Comparison of ENCODE assay signal across 15 cellular contexts in genomic region chr11:114187173-114187572, GRCh38.
DNase-seq lines count a peak whose midpoint lies in the region; ATAC-seq and TF ChIP-seq lines count a peak whose summit lies in the region.
"Had no signal": no experiment of that assay in that cellular context is flagged by ENCODE, and none has a peak within 500 bp of the region (broad histone marks: within the 10 kb centered on the region; RNA-seq: fewer than 3 reads in every experiment).

No MANE protein-coding gene starts in this region.

- H3K27me3 Mint-ChIP-seq in WTC11 (ENCODE audit: low read depth): peaks cover 6% of the 10 kb centered on the region; the same call in 1 of the 2 replicates
- H3K27me3 Mint-ChIP-seq: activated naive CD4-positive, alpha-beta T cell treated with anti-CD3 and anti-CD28 coated beads, Interleukin-2, amount 50 U/mL, for 24 hours had no signal

- in situ Hi-C loops in brain microvascular endothelial cell (cut with HindIII; ENCODE audit: low pct_ligation_motif_present, low sequenced_read_pairs): no loop called here

- no peaks in the 10 kb centered on the region for H3K27me3 ChIP-seq in ascending aorta
- H3K27me3 ChIP-seq in psoas muscle (ENCODE audit: insufficient read depth in 3 of 3, low read length in 2 of 3): no peaks in the 10 kb centered on the region
- H3K27me3 ChIP-seq in vagina: no peaks in the 10 kb centered on the region
- H3K27me3 ChIP-seq in brain microvascular endothelial cell (replicated peaks): peaks cover 4% of the 10 kb centered on the region
- H3K27me3 ChIP-seq: BE2C, ovary had no signal

- H3K9me3 ChIP-seq in ascending aorta: no peaks in the 10 kb centered on the region
- peaks cover 4% of the 10 kb centered on the region for H3K9me3 ChIP-seq in psoas muscle
- no peaks in the 10 kb centered on the region for H3K9me3 ChIP-seq in vagina
- H3K9me3 ChIP-seq: BE2C, ovary had no signal

- H3K27ac ChIP-seq in ascending aorta: peak overlapping the region; percentile 86 to 99
- peak overlapping the region; percentile 99 for H3K27ac ChIP-seq in psoas muscle
- H3K27ac ChIP-seq in vagina: no peak overlapping the region
- no peak overlapping the region for H3K27ac ChIP-seq in brain microvascular endothelial cell
- H3K27ac ChIP-seq: foreskin keratinocyte, ovary had no signal

- no peak overlapping the region for H3K4me3 Mint-ChIP-seq in WTC11
- H3K4me3 Mint-ChIP-seq: activated naive CD4-positive, alpha-beta T cell treated with anti-CD3 and anti-CD28 coated beads, Interleukin-2, amount 50 U/mL, for 24 hours had no signal

- DNase-seq in GM12865 (ENCODE audit: low read depth): peak; percentile 15
- DNase-seq in ascending aorta (ENCODE audit: low spot score in 2 of 2): no peak
- peak in 1 of 2 donors; percentile 42 for DNase-seq in psoas muscle
- no peak for DNase-seq in vagina (ENCODE audit: extremely low spot score in 2 of 2)
- no peak for DNase-seq in brain microvascular endothelial cell
- no peak for DNase-seq in anterior cingulate cortex (lab: John Stamatoyannopoulos, UW)
- DNase-seq in WTC11 (ENCODE audit: low spot score): no peak
- DNase-seq: BE2C; central memory CD4-positive, alpha-beta T cell; foreskin keratinocyte; NCI-H2227 treated with DMSO at 0.1 percent for 48 hours; ovary; stimulated activated CD4-positive, alpha-beta T cell treated with anti-CD3 and anti-CD28 coated beads, Interleukin-12 subunit alpha, Interleukin-12 subunit beta, amount 100 ng/mL, for 4 hours had no signal

- H3K4me3 ChIP-seq in GM12865 (ENCODE audit: low read depth, low read length) (no peak overlapping the region), ascending aorta (no peak overlapping the region), psoas muscle (no peak overlapping the region), vagina (no peak overlapping the region), brain microvascular endothelial cell (ENCODE audit: low read depth, low read length) (no peak overlapping the region)
- H3K4me3 ChIP-seq: ovary had no signal

- ATAC-seq in GM21423 (IDR thresholded peaks at IDR 0.05; ENCODE audit: unreplicated experiment): peak; percentile 53
- ATAC-seq in psoas muscle: peak in 2 of 4 donors; percentile 7 to 19
- no peak for ATAC-seq in WTC11
- ATAC-seq: foreskin keratinocyte had no signal

- H3K36me3 ChIP-seq in ascending aorta: peaks cover 65 to 76% of the 10 kb centered on the region in 2 donors
- peaks cover 8 to 78% of the 10 kb centered on the region in 2 donors for H3K36me3 ChIP-seq in psoas muscle (ENCODE audit: insufficient read depth in 1 of 2, low read depth in 1 of 2)
- H3K36me3 ChIP-seq in vagina: peaks cover 0 to 49% of the 10 kb centered on the region in 2 donors
- H3K36me3 ChIP-seq in brain microvascular endothelial cell (replicated peaks): no peaks in the 10 kb centered on the region
- H3K36me3 ChIP-seq: BE2C, ovary had no signal

- peaks cover 2% of the 10 kb centered on the region; the same call in 1 of the 2 replicates for H3K36me3 Mint-ChIP-seq in WTC11
- H3K36me3 Mint-ChIP-seq: activated naive CD4-positive, alpha-beta T cell treated with anti-CD3 and anti-CD28 coated beads, Interleukin-2, amount 50 U/mL, for 24 hours had no signal

- no peak for TF ChIP-seq CTCF in GM12865 (IDR thresholded peaks at IDR 0.05; ENCODE audit: insufficient read depth, low read depth, low read length, missing control alignments)
- no peak for TF ChIP-seq CTCF in ascending aorta (IDR thresholded peaks at IDR 0.05)
- TF ChIP-seq CTCF in psoas muscle (IDR thresholded peaks at IDR 0.05): no peak
- no peak for TF ChIP-seq CTCF in vagina (IDR thresholded peaks at IDR 0.05)
- TF ChIP-seq CTCF in brain microvascular endothelial cell (IDR thresholded peaks at IDR 0.05; ENCODE audit: low read depth, low read length, missing control alignments): no peak
- TF ChIP-seq CTCF in WTC11 (IDR thresholded peaks at IDR 0.05): no peak

- CTCF ChIA-PET in WTC11 (lab: Charles Lee): interaction anchor here (1.5 kb wide), 1 partner anchor 74 kb away, joined by 4 read pairs; no protein-coding TSS in a partner anchor

- peaks cover 32% of the 10 kb centered on the region for H3K9me3 Mint-ChIP-seq in WTC11
- H3K9me3 Mint-ChIP-seq: activated naive CD4-positive, alpha-beta T cell treated with anti-CD3 and anti-CD28 coated beads, Interleukin-2, amount 50 U/mL, for 24 hours had no signal

- POLR2A ChIA-PET in WTC11 (lab: Charles Lee): no interaction called here

- peaks cover 15 to 38% of the 10 kb centered on the region in 2 donors for H3K4me1 ChIP-seq in ascending aorta
- peaks cover 51% of the 10 kb centered on the region for H3K4me1 ChIP-seq in psoas muscle
- H3K4me1 ChIP-seq in vagina: peaks cover 23% of the 10 kb centered on the region
- H3K4me1 ChIP-seq: BE2C, foreskin keratinocyte had no signal

- TF ChIP-seq POLR2A in vagina (IDR thresholded peaks at IDR 0.05): no peak

- 52 to 80% (median 56%) methylated on average over 7 of the region's 7 CpGs for WGBS in psoas muscle, 3 donors

- no peaks in the 10 kb centered on the region for H3K4me1 Mint-ChIP-seq in WTC11

- no peak overlapping the region for H3K27ac Mint-ChIP-seq in WTC11
- H3K27ac Mint-ChIP-seq: activated naive CD4-positive, alpha-beta T cell treated with anti-CD3 and anti-CD28 coated beads, Interleukin-2, amount 50 U/mL, for 24 hours had no signal

- intact Hi-C loops in ascending aorta (cut with DNase I): no loop called here
- intact Hi-C loops in psoas muscle (cut with DNase I): no loop called here
- intact Hi-C loops in vagina (cut with DNase I): no loop called here

TF ChIP-seq in WTC11, 78 proteins besides CTCF, POLR2A, EP300 and RAD21 (continues in another document):
- no peak for TF ChIP-seq STAT6 (CRISPR knock-in tag; conservative IDR thresholded peaks at IDR 0.05; ENCODE audit: low read depth)
- no peak for TF ChIP-seq ZNF396 (CRISPR knock-in tag; IDR thresholded peaks at IDR 0.05; ENCODE audit: borderline replicate concordance)
- no peak for TF ChIP-seq ZNF281 (CRISPR knock-in tag; IDR thresholded peaks at IDR 0.05)
- no peak for TF ChIP-seq IRF2 (CRISPR knock-in tag; IDR thresholded peaks at IDR 0.05; ENCODE audit: borderline replicate concordance, low read depth)
- TF ChIP-seq TEAD4 (CRISPR knock-in tag; IDR thresholded peaks at IDR 0.05): no peak
- no peak for TF ChIP-seq GABPB1 (CRISPR knock-in tag; IDR thresholded peaks at IDR 0.05)
- no peak for TF ChIP-seq FOXJ3 (CRISPR knock-in tag; IDR thresholded peaks at IDR 0.05; ENCODE audit: borderline replicate concordance)
- no peak for TF ChIP-seq NFE2L1 (CRISPR knock-in tag; IDR thresholded peaks at IDR 0.05)
- TF ChIP-seq PRRX2 (CRISPR knock-in tag; IDR thresholded peaks at IDR 0.05): no peak

Comparison
In these comparisons a context has a peak if more than half of its experiments do, and no peak if none do; other contexts are left out.
1. H3K27ac ChIP-seq: peak in ascending aorta (2 of 2) and psoas muscle (single experiment); none in vagina (single experiment) and brain microvascular endothelial cell (single experiment).